In genomic region chr1:44033756-44034155, GRCh38 we compare ENCODE assay signal across 17 cellular contexts. TPM values are rescaled to one million over a fixed set of nuclear protein-coding genes. Genes with fewer than 3 reads are reported as not detected.
DNase-seq lines count a peak whose midpoint lies in the region; TF ChIP-seq lines count a peak whose summit lies in the region.
"Had no signal": no experiment of that assay in that cellular context is flagged by ENCODE, and none has a peak within 500 bp of the region (broad histone marks: within the 10 kb centered on the region; RNA-seq: fewer than 3 reads in every experiment).

No MANE protein-coding gene starts in this region.

- H3K4me1 ChIP-seq in transverse colon: peaks cover 25 to 42% (median 37%) of the 10 kb centered on the region in 4 donors

- H3K9me3 ChIP-seq in transverse colon: no peaks in the 10 kb centered on the region
- H3K9me3 ChIP-seq: SJCRH30 had no signal

- peaks cover 54% of the 10 kb centered on the region for H3K4me1 Mint-ChIP-seq in neural crest cell

- H3K27me3 ChIP-seq in dorsolateral prefrontal cortex (no peaks in the 10 kb centered on the region), transverse colon (no peaks in the 10 kb centered on the region)
- H3K27me3 ChIP-seq: SJCRH30 had no signal

- in situ Hi-C loops in transverse colon (cut with MboI; ENCODE audit: low pct_ligation_motif_present in 1 of 4, low pct_unique_long_range_greater_than_20kb in 1 of 4, low sequenced_read_pairs in 3 of 4): loop anchor here in 1 of 4 donors (25.0 kb wide), 1 partner anchor 271 kb away; no protein-coding TSS in a partner anchor

- POLR2A ChIA-PET in RWPE1 (lab: Yijun Ruan, JAX; ENCODE audit: low non-redundant PET): no interaction called here

- peak overlapping the region; percentile 60 for H3K4me3 Mint-ChIP-seq in neural crest cell

- WGBS in transverse colon (ENCODE audit: low coverage in 1 of 2), 2 donors: 88% methylated on average over 8 of the region's 8 CpGs; no CpG with 5 or more reads in 1 of the 2 donors

- H3K27ac ChIP-seq in RWPE1 (peak overlapping the region; percentile 96), dorsolateral prefrontal cortex (peak overlapping the region in 31 of 59 donors; percentile 4 to 99 (median 53)), transverse colon (peak overlapping the region; percentile 5 to 97 (median 48))
- H3K27ac ChIP-seq: SJCRH30 had no signal

- no peak overlapping the region for H3K4me3 ChIP-seq in dorsolateral prefrontal cortex
- H3K4me3 ChIP-seq in transverse colon: no peak overlapping the region
- H3K4me3 ChIP-seq: SJCRH30 had no signal

- no peak for TF ChIP-seq POLR2A in transverse colon (IDR thresholded peaks at IDR 0.05)

- intact Hi-C loops in dorsolateral prefrontal cortex (cut with DNase I) (loop anchor here (2.0 to 10.0 kb wide), 6 partner anchors 29 to 809 kb away; partner anchors contain the start of genes HYI (in 1 of the 2) and IPO13 (in 1 of the 2)), transverse colon (cut with DNase I; ENCODE audit: low total_unique reads) (no loop called here)

- no peak for TF ChIP-seq CTCF in RWPE1 (conservative IDR thresholded peaks at IDR 0.05; ENCODE audit: low read depth)
- no peak for TF ChIP-seq CTCF in dorsolateral prefrontal cortex (IDR thresholded peaks at IDR 0.05 in 54 of 56, conservative IDR thresholded peaks at IDR 0.05 in 2 of 56; ENCODE audit: low read depth in 1 of 56, partially characterized antibody in 56 of 56)
- TF ChIP-seq CTCF in neural crest cell (conservative IDR thresholded peaks at IDR 0.05): no peak
- no peak for TF ChIP-seq CTCF in transverse colon (IDR thresholded peaks at IDR 0.05)

- no peaks in the 10 kb centered on the region for H3K9me3 Mint-ChIP-seq in neural crest cell
- H3K9me3 Mint-ChIP-seq: IgD-negative memory B cell had no signal

- H3K27ac Mint-ChIP-seq in neural crest cell (ENCODE audit: unreplicated experiment): no peak overlapping the region

- H3K27me3 Mint-ChIP-seq in neural crest cell (ENCODE audit: low read depth): no peaks in the 10 kb centered on the region
- H3K27me3 Mint-ChIP-seq: IgD-negative memory B cell had no signal

- no peak for TF ChIP-seq EP300 in transverse colon (IDR thresholded peaks at IDR 0.05; ENCODE audit: low read depth)

- no peaks in the 10 kb centered on the region for H3K36me3 Mint-ChIP-seq in neural crest cell (ENCODE audit: low read depth)
- H3K36me3 Mint-ChIP-seq: IgD-negative memory B cell had no signal

- DNase-seq in RWPE1 (ENCODE audit: low spot score) (no peak), dorsolateral prefrontal cortex (peak in 2 of 10 donors; percentile 22 to 36), neural crest cell (ENCODE audit: low read depth, low spot score) (no peak), transverse colon (no peak), NCI-H2196 treated with DMSO at 0.1 percent for 48 hours (lab: John Stamatoyannopoulos, UW; ENCODE audit: unreplicated experiment) (no peak), AG08396 (ENCODE audit: low spot score) (no peak)
- DNase-seq in activated naive CD4-positive, alpha-beta T cell treated with Interleukin-2 at 50 U/mL for 16 hours: no peak
- DNase-seq: EL, MV-4-11, NCI-H1417 treated with DMSO at 0.1 percent for 48 hours, NCI-H2081, NCI-H226, NCI-H526 treated with DMSO at 0.1 percent for 48 hours, OCI-M1, RPMI8226, SJCRH30 had no signal

- CTCF ChIA-PET in RWPE1 (lab: Yijun Ruan, JAX): interaction anchor here (0.9 to 1.9 kb wide), 3 partner anchors 28 to 270 kb away, joined by 3 to 9 read pairs (median 5); no protein-coding TSS in a partner anchor

- H3K36me3 ChIP-seq in transverse colon: no peaks in the 10 kb centered on the region
- H3K36me3 ChIP-seq: SJCRH30 had no signal

RNA-seq across cellular contexts. Expression of gene SLC6A9, which starts 2.5 kb away (rescaled TPM):
- total RNA-seq in dorsolateral prefrontal cortex (10 to 100 TPM; 10.7 to 88.7 (median 26.9) TPM), neural crest cell (20.9 and 22.8 TPM in 2 replicates), transverse colon (10 to 100 TPM; 22.4 to 31.8 (median 29.5) TPM)

RNA-seq across cellular contexts. Expression of gene CCDC24, which starts 42.4 kb away (rescaled TPM):
- 10 to 100 TPM in 119 of 120 experiments, 1 to 10 TPM in 1; 9.0 to 34.0 (median 18.6) TPM for total RNA-seq in dorsolateral prefrontal cortex
- 4.9 and 5.5 TPM in 2 replicates for total RNA-seq in neural crest cell
- total RNA-seq in transverse colon: 10 to 100 TPM; 13.8 to 22.0 (median 17.6) TPM

RNA-seq across cellular contexts. Expression of gene B4GALT2, which starts 54.7 kb away (rescaled TPM):
- total RNA-seq in dorsolateral prefrontal cortex (10 to 100 TPM; 33.5 to 97.8 (median 48.8) TPM), neural crest cell (88.7 and 91.8 TPM in 2 replicates), transverse colon (10 to 100 TPM; 16.5 to 19.5 (median 18.6) TPM)

RNA-seq across cellular contexts. Expression of gene ATP6V0B, which starts 59.0 kb away (rescaled TPM):
- total RNA-seq in dorsolateral prefrontal cortex: 100 to 1,000 TPM; 112 to 276 (median 202) TPM
- total RNA-seq in neural crest cell: 125 and 129 TPM in 2 replicates
- 100 to 1,000 TPM in 2 of 4 donors, 10 to 100 TPM in 2; 29.2 to 203 (median 97.9) TPM for total RNA-seq in transverse colon
